ENCODE assay signal across 10 cellular contexts in the genomic region with DNA sequence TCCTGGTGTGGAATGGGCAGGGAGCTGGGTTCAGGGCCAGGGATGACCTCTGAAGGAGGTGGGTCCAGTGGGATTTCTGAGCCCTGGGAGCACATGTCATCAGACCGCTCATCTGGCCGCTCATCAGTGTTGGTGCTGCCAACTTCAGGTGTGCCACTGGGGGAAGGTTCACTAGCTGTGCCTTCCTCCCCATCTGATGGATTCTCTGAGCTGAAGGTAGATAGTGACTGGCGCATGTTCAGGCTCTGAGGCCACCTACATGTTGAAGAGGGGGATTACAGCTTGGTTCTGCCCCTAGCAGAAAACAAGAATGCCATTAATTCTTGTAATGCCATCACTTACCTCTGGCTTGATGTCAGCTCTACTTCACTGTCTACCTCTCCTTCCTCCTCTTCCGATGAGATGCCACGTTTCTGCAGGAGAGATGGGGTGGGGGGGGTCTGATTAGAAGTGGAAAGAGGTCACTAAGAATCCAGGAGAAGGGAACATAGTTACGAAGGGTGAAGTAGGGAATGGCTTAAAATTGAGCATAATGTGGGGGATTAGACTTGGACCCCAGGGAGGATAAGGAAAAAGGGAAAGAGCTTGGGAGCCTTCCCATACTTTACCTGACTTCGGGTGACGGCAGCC. TPM values are rescaled to one million over a fixed set of nuclear protein-coding genes. Genes with fewer than 3 reads are reported as not detected.
A peak's percentile ranks its signal among the peaks of the same experiment; 100 is the strongest.
DNase-seq lines count a peak whose midpoint lies in the region; ATAC-seq and TF ChIP-seq lines count a peak whose summit lies in the region.
"Had no signal": no experiment of that assay in that cellular context is flagged by ENCODE, and none has a peak within 500 bp of the region (broad histone marks: within the 10 kb centered on the region; RNA-seq: fewer than 3 reads in every experiment).

No MANE protein-coding gene starts in this region.

- no peak overlapping the region for H3K9ac ChIP-seq in SK-N-MC (ENCODE audit: insufficient read length)

- ATAC-seq in HG03175 (IDR thresholded peaks at IDR 0.05; ENCODE audit: unreplicated experiment): no peak

- H3K4me1 ChIP-seq in left ventricle myocardium inferior: peaks cover 58% of the 10 kb centered on the region

- no peak overlapping the region for H3K4me3 Mint-ChIP-seq in type B pancreatic cell

- H3K9me3 ChIP-seq in left ventricle myocardium inferior (replicated peaks): no peaks in the 10 kb centered on the region
- H3K9me3 ChIP-seq in SK-N-MC (ENCODE audit: low read depth, low read length): no peaks in the 10 kb centered on the region

- no peaks in the 10 kb centered on the region for H3K9me3 Mint-ChIP-seq in type B pancreatic cell

- peaks cover 11% of the 10 kb centered on the region for H3K4me1 Mint-ChIP-seq in type B pancreatic cell (ENCODE audit: unreplicated experiment)

- no peak overlapping the region for H3K4me3 ChIP-seq in left ventricle myocardium inferior
- H3K4me3 ChIP-seq in SK-N-MC: no peak overlapping the region
- H3K4me3 ChIP-seq in foreskin fibroblast (ENCODE audit: low read depth in 1 of 2, low read length in 2 of 2): no peak overlapping the region

- intact Hi-C loops in left ventricle myocardium inferior (cut with micrococcal nuclease) (no loop called here), cardiac septum (cut with DNase I) (no loop called here)

- peak overlapping the region; percentile 52 for H3K27ac ChIP-seq in left ventricle myocardium inferior (replicated peaks)
- H3K27ac ChIP-seq in SK-N-MC: peak overlapping the region; percentile 54

- H3K27me3 Mint-ChIP-seq in type B pancreatic cell: no peaks in the 10 kb centered on the region

- H3K27me3 ChIP-seq in left ventricle myocardium inferior (ENCODE audit: low read depth): no peaks in the 10 kb centered on the region

- TF ChIP-seq CTCF in left ventricle myocardium inferior (IDR thresholded peaks at IDR 0.05; ENCODE audit: borderline replicate concordance) (peak; percentile 14), foreskin fibroblast (IDR thresholded peaks at IDR 0.05; ENCODE audit: low read depth, low read length) (peak; percentile 11), type B pancreatic cell (conservative IDR thresholded peaks at IDR 0.05) (peak; percentile 58)

- DNase-seq in left ventricle myocardium inferior: no peak
- DNase-seq in cardiac septum (ENCODE audit: low spot score): no peak
- no peak for DNase-seq in SK-N-MC (ENCODE audit: low read depth, low spot score)
- DNase-seq in foreskin fibroblast: no peak
- no peak for DNase-seq in type B pancreatic cell (ENCODE audit: extremely low spot score, unreplicated experiment)
- DNase-seq in NCI-H1092 (lab: John Stamatoyannopoulos, UW): no peak
- DNase-seq in COR-L47 (lab: John Stamatoyannopoulos, UW): no peak
- DNase-seq: stimulated activated CD8-positive, alpha-beta memory T cell treated with anti-CD3 and anti-CD28 coated beads, Interleukin-4, amount 100 ng/mL, for 48 hours had no signal

- H3K36me3 ChIP-seq in left ventricle myocardium inferior (peaks cover 91% of the 10 kb centered on the region), SK-N-MC (ENCODE audit: insufficient read depth, low read length) (peaks cover 67% of the 10 kb centered on the region)

- peak overlapping the region; percentile 63 for H3K27ac Mint-ChIP-seq in type B pancreatic cell

- peaks cover 21% of the 10 kb centered on the region for H3K36me3 Mint-ChIP-seq in type B pancreatic cell

RNA-seq across cellular contexts. Expression of gene MAP3K12, which starts 17.2 kb away (rescaled TPM):
- 4.8 TPM for total RNA-seq in left ventricle myocardium inferior
- total RNA-seq in cardiac septum: 7.0 TPM
- 10.6 and 31.6 TPM in 2 replicates for total RNA-seq in type B pancreatic cell (ENCODE audit: low replicate concordance)

RNA-seq across cellular contexts. Expression of gene TARBP2, which starts 19.0 kb away (rescaled TPM):
- total RNA-seq in left ventricle myocardium inferior (12.9 TPM), cardiac septum (11.6 TPM), type B pancreatic cell (ENCODE audit: low replicate concordance) (46.4 and 52.3 TPM in 2 replicates)

RNA-seq across cellular contexts. Expression of gene NPFF, which starts 25.2 kb away (rescaled TPM):
- total RNA-seq in left ventricle myocardium inferior: not detected
- not detected for total RNA-seq in cardiac septum
- not detected in 2 replicates for total RNA-seq in type B pancreatic cell (ENCODE audit: low replicate concordance)
- total RNA-seq: lower leg skin had no signal

RNA-seq across cellular contexts. Expression of gene PCBP2, which starts 30.2 kb away (rescaled TPM):
- 530 TPM for total RNA-seq in left ventricle myocardium inferior
- 520 TPM for total RNA-seq in cardiac septum
- total RNA-seq in type B pancreatic cell (ENCODE audit: low replicate concordance): 825 and 1,222 TPM in 2 replicates

RNA-seq across cellular contexts. Expression of gene PRR13, which starts 40.5 kb away (rescaled TPM):
- total RNA-seq in left ventricle myocardium inferior: 53.1 TPM
- total RNA-seq in cardiac septum: 61.5 TPM
- 88.1 and 142 TPM in 2 replicates for total RNA-seq in type B pancreatic cell (ENCODE audit: low replicate concordance)
